ENCODE assay signal across 16 cellular contexts in the genomic region with DNA sequence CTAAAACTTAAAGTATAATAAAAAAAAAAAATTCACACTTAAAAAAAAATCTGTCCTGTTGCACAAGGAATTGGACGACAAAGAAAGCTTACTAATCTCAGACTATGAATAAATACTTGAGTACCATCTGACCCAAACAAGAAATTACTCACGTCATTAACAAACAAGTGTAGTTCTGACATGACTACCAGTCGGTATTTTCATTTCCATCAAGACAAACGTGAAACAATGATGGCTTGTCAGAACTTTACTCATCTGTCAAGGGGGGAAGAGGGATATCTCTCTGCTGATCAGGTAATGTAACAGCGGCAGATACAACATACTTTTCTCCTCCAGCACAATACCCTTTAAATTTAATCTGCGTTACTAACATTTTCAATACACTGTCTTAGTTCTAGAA.
DNase-seq lines count a peak whose midpoint lies in the region; ATAC-seq lines count a peak whose summit lies in the region.
"Had no signal": no experiment of that assay in that cellular context is flagged by ENCODE, and none has a peak within 500 bp of the region (broad histone marks: within the 10 kb centered on the region; RNA-seq: fewer than 3 reads in every experiment).

No MANE protein-coding gene starts in this region.

- H3K4me1 Mint-ChIP-seq in activated CD4-positive, alpha-beta memory T cell treated with anti-CD3 and anti-CD28 coated beads for 36 hours (ENCODE audit: low read depth) = peaks cover 23% of the 10 kb centered on the region
- H3K4me1 Mint-ChIP-seq in activated CD4-positive, alpha-beta memory T cell treated with anti-CD3 and anti-CD28 coated beads, Interleukin-2, amount 10 ng/mL, durations not matched to agents 7 days and 5 days = peaks cover 16% of the 10 kb centered on the region
- H3K4me1 Mint-ChIP-seq in activated T-helper 17 cell treated with anti-CD3 and anti-CD28 coated beads, Interleukin-2, amount 50 U/mL, for 72 hours = peaks cover 14% of the 10 kb centered on the region
- peaks cover 24% of the 10 kb centered on the region for H3K4me1 Mint-ChIP-seq in stimulated activated effector memory CD8-positive, alpha-beta T cell treated with anti-CD3 and anti-CD28 coated beads, Interleukin-12 subunit alpha, Interleukin-12 subunit beta, amount 100 ng/mL, for 72 hours

- ATAC-seq in activated naive CD4-positive, alpha-beta T cell treated with anti-CD3 and anti-CD28 coated beads, Interleukin-2, amount 50 U/mL, for 72 hours = peak; percentile 40 to 79
- ATAC-seq in activated T-helper 17 cell treated with anti-CD3 and anti-CD28 coated beads, Interleukin-2, amount 50 U/mL, for 72 hours (replicated peaks) = peak; percentile 97
- peak; percentile 100 for ATAC-seq in stimulated activated effector memory CD8-positive, alpha-beta T cell treated with anti-CD3 and anti-CD28 coated beads, Interleukin-12 subunit alpha, Interleukin-12 subunit beta, amount 100 ng/mL, for 72 hours
- ATAC-seq: CD8-positive, alpha-beta T cell; GM23338 had no signal

- no peak overlapping the region for H3K4me3 Mint-ChIP-seq in activated CD4-positive, alpha-beta memory T cell treated with anti-CD3 and anti-CD28 coated beads for 36 hours
- no peak overlapping the region for H3K4me3 Mint-ChIP-seq in activated CD4-positive, alpha-beta memory T cell treated with anti-CD3 and anti-CD28 coated beads, Interleukin-2, amount 10 ng/mL, durations not matched to agents 7 days and 5 days
- peak overlapping the region; percentile 22 for H3K4me3 Mint-ChIP-seq in activated T-helper 17 cell treated with anti-CD3 and anti-CD28 coated beads, Interleukin-2, amount 50 U/mL, for 72 hours
- no peak overlapping the region for H3K4me3 Mint-ChIP-seq in stimulated activated effector memory CD8-positive, alpha-beta T cell treated with anti-CD3 and anti-CD28 coated beads, Interleukin-12 subunit alpha, Interleukin-12 subunit beta, amount 100 ng/mL, for 72 hours
- H3K4me3 Mint-ChIP-seq: B cell; CD8-positive, alpha-beta T cell; GM23338 had no signal

- CTCF ChIA-PET in activated CD4-positive, alpha-beta memory T cell treated with anti-CD3 and anti-CD28 coated beads for 36 hours (lab: Charles Lee) = no interaction called here
- CTCF ChIA-PET in activated CD4-positive, alpha-beta memory T cell treated with anti-CD3 and anti-CD28 coated beads, Interleukin-2, amount 10 ng/mL, durations not matched to agents 7 days and 5 days (lab: Charles Lee) = no interaction called here

- DNase-seq in activated CD4-positive, alpha-beta memory T cell treated with anti-CD3 and anti-CD28 coated beads for 36 hours = no peak
- no peak for DNase-seq in activated CD4-positive, alpha-beta memory T cell treated with anti-CD3 and anti-CD28 coated beads, Interleukin-2, amount 10 ng/mL, durations not matched to agents 7 days and 5 days
- DNase-seq in activated naive CD4-positive, alpha-beta T cell treated with anti-CD3 and anti-CD28 coated beads, Interleukin-2, amount 50 U/mL, for 72 hours (ENCODE audit: low spot score in 2 of 2) = no peak
- no peak for DNase-seq in activated naive CD4-positive, alpha-beta T cell treated with Interleukin-2 at 50 U/mL for 16 hours
- DNase-seq in stimulated activated effector memory CD8-positive, alpha-beta T cell treated with anti-CD3 and anti-CD28 coated beads, Interleukin-12 subunit alpha, Interleukin-12 subunit beta, amount 100 ng/mL, for 72 hours (ENCODE audit: low spot score in 2 of 2) = no peak
- DNase-seq in NCI-H226 = no peak
- DNase-seq: CD8-positive, alpha-beta T cell; COR-L47; DMS 273 treated with DMSO at 0.1 percent for 48 hours; DMS53; DND-41; EL; HCEC 1CT had no signal

- H3K36me3 Mint-ChIP-seq in activated CD4-positive, alpha-beta memory T cell treated with anti-CD3 and anti-CD28 coated beads for 36 hours = peaks cover 27% of the 10 kb centered on the region
- peaks cover 42% of the 10 kb centered on the region for H3K36me3 Mint-ChIP-seq in activated CD4-positive, alpha-beta memory T cell treated with anti-CD3 and anti-CD28 coated beads, Interleukin-2, amount 10 ng/mL, durations not matched to agents 7 days and 5 days (ENCODE audit: low read depth)
- H3K36me3 Mint-ChIP-seq in activated naive CD4-positive, alpha-beta T cell treated with anti-CD3 and anti-CD28 coated beads, Interleukin-2, amount 50 U/mL, for 72 hours = peaks cover 5 to 41% of the 10 kb centered on the region in 2 donors
- H3K36me3 Mint-ChIP-seq in activated T-helper 17 cell treated with anti-CD3 and anti-CD28 coated beads, Interleukin-2, amount 50 U/mL, for 72 hours (ENCODE audit: low read depth) = peaks cover 46% of the 10 kb centered on the region
- peaks cover 24% of the 10 kb centered on the region for H3K36me3 Mint-ChIP-seq in stimulated activated effector memory CD8-positive, alpha-beta T cell treated with anti-CD3 and anti-CD28 coated beads, Interleukin-12 subunit alpha, Interleukin-12 subunit beta, amount 100 ng/mL, for 72 hours

- no peaks in the 10 kb centered on the region for H3K27me3 Mint-ChIP-seq in activated CD4-positive, alpha-beta memory T cell treated with anti-CD3 and anti-CD28 coated beads for 36 hours
- no peaks in the 10 kb centered on the region for H3K27me3 Mint-ChIP-seq in activated CD4-positive, alpha-beta memory T cell treated with anti-CD3 and anti-CD28 coated beads, Interleukin-2, amount 10 ng/mL, durations not matched to agents 7 days and 5 days
- no peaks in the 10 kb centered on the region for H3K27me3 Mint-ChIP-seq in activated T-helper 17 cell treated with anti-CD3 and anti-CD28 coated beads, Interleukin-2, amount 50 U/mL, for 72 hours
- H3K27me3 Mint-ChIP-seq: B cell had no signal

- H3K27ac Mint-ChIP-seq in activated CD4-positive, alpha-beta memory T cell treated with anti-CD3 and anti-CD28 coated beads for 36 hours = peak overlapping the region; percentile 42
- no peak overlapping the region for H3K27ac Mint-ChIP-seq in activated CD4-positive, alpha-beta memory T cell treated with anti-CD3 and anti-CD28 coated beads, Interleukin-2, amount 10 ng/mL, durations not matched to agents 7 days and 5 days
- no peak overlapping the region for H3K27ac Mint-ChIP-seq in activated naive CD4-positive, alpha-beta T cell treated with anti-CD3 and anti-CD28 coated beads, Interleukin-2, amount 50 U/mL, for 72 hours
- peak overlapping the region; percentile 75 for H3K27ac Mint-ChIP-seq in activated T-helper 17 cell treated with anti-CD3 and anti-CD28 coated beads, Interleukin-2, amount 50 U/mL, for 72 hours
- H3K27ac Mint-ChIP-seq in stimulated activated effector memory CD8-positive, alpha-beta T cell treated with anti-CD3 and anti-CD28 coated beads, Interleukin-12 subunit alpha, Interleukin-12 subunit beta, amount 100 ng/mL, for 72 hours = peak overlapping the region; percentile 19
- H3K27ac Mint-ChIP-seq: B cell; CD8-positive, alpha-beta T cell; GM23338 had no signal

- peaks cover 6% of the 10 kb centered on the region for H3K9me3 Mint-ChIP-seq in activated CD4-positive, alpha-beta memory T cell treated with anti-CD3 and anti-CD28 coated beads for 36 hours
- H3K9me3 Mint-ChIP-seq in activated CD4-positive, alpha-beta memory T cell treated with anti-CD3 and anti-CD28 coated beads, Interleukin-2, amount 10 ng/mL, durations not matched to agents 7 days and 5 days = peaks cover 3% of the 10 kb centered on the region
- no peaks in the 10 kb centered on the region for H3K9me3 Mint-ChIP-seq in activated naive CD4-positive, alpha-beta T cell treated with anti-CD3 and anti-CD28 coated beads, Interleukin-2, amount 50 U/mL, for 72 hours
- H3K9me3 Mint-ChIP-seq in activated T-helper 17 cell treated with anti-CD3 and anti-CD28 coated beads, Interleukin-2, amount 50 U/mL, for 72 hours = peaks cover 3% of the 10 kb centered on the region
- H3K9me3 Mint-ChIP-seq in stimulated activated effector memory CD8-positive, alpha-beta T cell treated with anti-CD3 and anti-CD28 coated beads, Interleukin-12 subunit alpha, Interleukin-12 subunit beta, amount 100 ng/mL, for 72 hours = no peaks in the 10 kb centered on the region

- intact Hi-C loops in activated CD4-positive, alpha-beta memory T cell treated with anti-CD3 and anti-CD28 coated beads for 36 hours (cut with micrococcal nuclease) = no loop called here

- POLR2A ChIA-PET in activated CD4-positive, alpha-beta memory T cell treated with anti-CD3 and anti-CD28 coated beads for 36 hours (lab: Charles Lee) = no interaction called here
- POLR2A ChIA-PET in activated CD4-positive, alpha-beta memory T cell treated with anti-CD3 and anti-CD28 coated beads, Interleukin-2, amount 10 ng/mL, durations not matched to agents 7 days and 5 days (lab: Charles Lee) = no interaction called here

Comparison
In these comparisons a context has a peak if more than half of its experiments do, and no peak if none do; other contexts are left out.
1. H3K27ac Mint-ChIP-seq: peak in activated CD4-positive, alpha-beta memory T cell treated with anti-CD3 and anti-CD28 coated beads for 36 hours (single experiment), activated T-helper 17 cell treated with anti-CD3 and anti-CD28 coated beads, Interleukin-2, amount 50 U/mL, for 72 hours (single experiment) and stimulated activated effector memory CD8-positive, alpha-beta T cell treated with anti-CD3 and anti-CD28 coated beads, Interleukin-12 subunit alpha, Interleukin-12 subunit beta, amount 100 ng/mL, for 72 hours (single experiment); none in activated CD4-positive, alpha-beta memory T cell treated with anti-CD3 and anti-CD28 coated beads, Interleukin-2, amount 10 ng/mL, durations not matched to agents 7 days and 5 days (single experiment) and activated naive CD4-positive, alpha-beta T cell treated with anti-CD3 and anti-CD28 coated beads, Interleukin-2, amount 50 U/mL, for 72 hours (0 of 2).
2. Peak in every context shown above with its lines, with median percentiles within 50 percentile points of each other: ATAC-seq.